17 cellular contexts compared by ENCODE assay signal in genomic region chr17:37844977-37845293, GRCh38.
DNase-seq lines count a peak whose midpoint lies in the region; ATAC-seq, FAIRE-seq and TF ChIP-seq lines count a peak whose summit lies in the region.
"Had no signal": no experiment of that assay in that cellular context is flagged by ENCODE, and none has a peak within 500 bp of the region (broad histone marks: within the 10 kb centered on the region; RNA-seq: fewer than 3 reads in every experiment).

No MANE protein-coding gene starts in this region.

- H3K27ac ChIP-seq in BLaER1 = no peak overlapping the region
- no peak overlapping the region for H3K27ac ChIP-seq in HCT116 (ENCODE audit: low read depth, low read length)
- no peak overlapping the region for H3K27ac ChIP-seq in K562 (ENCODE audit: extremely low read depth, low read depth, low read length)
- H3K27ac ChIP-seq in naive thymus-derived CD4-positive, alpha-beta T cell (ENCODE audit: low read depth, low read length) = no peak overlapping the region
- H3K27ac ChIP-seq in PC-9 = no peak overlapping the region
- H3K27ac ChIP-seq: left lung, SJSA1, vagina had no signal

- H3K36me3 ChIP-seq in BLaER1 (no peaks in the 10 kb centered on the region), HCT116 (ENCODE audit: control insufficient read depth in 1 of 2, insufficient read depth in 2 of 2, low read length in 2 of 2) (no peaks in the 10 kb centered on the region), K562 (ENCODE audit: control insufficient read depth, insufficient read depth, low read length) (no peaks in the 10 kb centered on the region), PC-9 (ENCODE audit: low read depth) (no peaks in the 10 kb centered on the region)
- H3K36me3 ChIP-seq in naive thymus-derived CD4-positive, alpha-beta T cell (ENCODE audit: control insufficient read depth in 2 of 3, insufficient read depth in 3 of 3, low read length in 3 of 3) = no peaks in the 10 kb centered on the region
- H3K36me3 ChIP-seq: BE2C, left lung, SJSA1, vagina had no signal

- peaks cover 58% of the 10 kb centered on the region for H3K4me1 ChIP-seq in BLaER1
- peaks cover 0 to 18% of the 10 kb centered on the region in 2 experiments; a peak in 1 of 4 replicates for H3K4me1 ChIP-seq in HCT116 (ENCODE audit: control insufficient read depth in 1 of 2, insufficient read depth in 2 of 2, low read length in 2 of 2)
- peaks cover 2 to 7% of the 10 kb centered on the region in 2 experiments; a peak in 2 of 5 replicates for H3K4me1 ChIP-seq in K562 (replicated peaks in 1 of 2; ENCODE audit: control insufficient read depth in 2 of 2, insufficient read depth in 2 of 2, low read length in 2 of 2)
- H3K4me1 ChIP-seq in naive thymus-derived CD4-positive, alpha-beta T cell (ENCODE audit: control insufficient read depth in 2 of 2, insufficient read depth in 2 of 2, low read length in 2 of 2) = no peaks in the 10 kb centered on the region
- no peaks in the 10 kb centered on the region for H3K4me1 ChIP-seq in PC-9 (replicated peaks; ENCODE audit: insufficient read depth)
- H3K4me1 ChIP-seq: BE2C, vagina had no signal

- H3K27ac Mint-ChIP-seq in naive thymus-derived CD4-positive, alpha-beta T cell = peak overlapping the region in 2 of 9 donors; percentile 40 to 76
- H3K27ac Mint-ChIP-seq: activated CD4-positive, alpha-beta memory T cell treated with anti-CD3 and anti-CD28 coated beads for 36 hours had no signal

- H2AFZ ChIP-seq in HCT116 (ENCODE audit: low read depth, low read length, poor library complexity, severe bottlenecking) = peak overlapping the region; percentile 47
- H2AFZ ChIP-seq in K562 (ENCODE audit: low read depth, low read length) = peak overlapping the region; percentile 48; the same call in 1 of the 2 replicates
- no peak overlapping the region for H2AFZ ChIP-seq in PC-9

- H3K4me3 Mint-ChIP-seq in naive thymus-derived CD4-positive, alpha-beta T cell = peak overlapping the region; percentile 19 to 87 (median 77)
- H3K4me3 Mint-ChIP-seq: activated CD4-positive, alpha-beta memory T cell treated with anti-CD3 and anti-CD28 coated beads for 36 hours; neural crest cell; stimulated activated effector memory CD8-positive, alpha-beta T cell treated with anti-CD3 and anti-CD28 coated beads, Interleukin-12 subunit alpha, Interleukin-12 subunit beta, amount 100 ng/mL, for 72 hours had no signal

- H3K9ac ChIP-seq in BLaER1 = no peak overlapping the region
- no peak overlapping the region for H3K9ac ChIP-seq in HCT116 (ENCODE audit: low read length)
- H3K9ac ChIP-seq in K562 (ENCODE audit: insufficient read depth in 1 of 2, low read depth in 2 of 2, low read length in 2 of 2) = no peak overlapping the region

- TF ChIP-seq RAD21 in HCT116 (IDR thresholded peaks at IDR 0.05; ENCODE audit: low read depth) (no peak), K562 (CRISPR knock-in tag; conservative IDR thresholded peaks at IDR 0.05 in 1 of 2, IDR thresholded peaks at IDR 0.05 in 1 of 2) (no peak)

- H3K9me2 ChIP-seq in HCT116 (ENCODE audit: insufficient read depth) (no peaks in the 10 kb centered on the region), PC-9 (ENCODE audit: insufficient read depth) (no peaks in the 10 kb centered on the region)

- FAIRE-seq in K562 (lab: Jason Lieb, UNC) = no peak
- FAIRE-seq in D721Med (lab: Jason Lieb, UNC) = no peak

- BruUV-seq in HCT116 (replicated peaks; lab: Mats Ljungman, UMichigan) = no TSS peak
- BruUV-seq in K562 (replicated peaks; lab: Mats Ljungman, UMichigan) = no TSS peak
- BruUV-seq in PC-9 (replicated peaks; lab: Mats Ljungman, UMichigan) = no TSS peak

- no peaks in the 10 kb centered on the region for H3K9me1 ChIP-seq in K562 (ENCODE audit: control insufficient read depth, insufficient read depth, low read length)

- peak overlapping the region; percentile 80 for H3K4me2 ChIP-seq in BLaER1
- peak overlapping the region; percentile 31 for H3K4me2 ChIP-seq in HCT116 (ENCODE audit: low read length)
- H3K4me2 ChIP-seq in K562 (ENCODE audit: insufficient read depth, low read length) = no peak overlapping the region
- H3K4me2 ChIP-seq in PC-9 = no peak overlapping the region

- WGBS in K562 (ENCODE audit: insufficient coverage, low coverage, missing lambda C conversion rate) = 10% methylated on average over 15 of the region's 15 CpGs

- H3F3A ChIP-seq in PC-9 (ENCODE audit: insufficient read depth, low read depth) = no peaks in the 10 kb centered on the region

- no peak for ATAC-seq in HCT116
- ATAC-seq in K562 = no peak
- ATAC-seq in naive thymus-derived CD4-positive, alpha-beta T cell = no peak
- no peak for ATAC-seq in GM21786 (IDR thresholded peaks at IDR 0.05; ENCODE audit: unreplicated experiment)

- no peaks in the 10 kb centered on the region for H3K79me2 ChIP-seq in HCT116 (ENCODE audit: insufficient read depth, low read length)
- H3K79me2 ChIP-seq in K562 (ENCODE audit: control insufficient read depth, insufficient read depth, low read length) = no peaks in the 10 kb centered on the region
- H3K79me2 ChIP-seq in PC-9 (ENCODE audit: low read depth) = no peaks in the 10 kb centered on the region

- intact Hi-C loops in HCT116 (cut with micrococcal nuclease) (no loop called here), K562 (cut with micrococcal nuclease) (loop anchor here (10.0 kb wide), 1 partner anchor 50 kb away; no protein-coding TSS in a partner anchor), PC-9 (cut with micrococcal nuclease; ENCODE audit: unreplicated experiment) (no loop called here)
- intact Hi-C loops in naive thymus-derived CD4-positive, alpha-beta T cell (cut with micrococcal nuclease) = loop anchor here in 1 of 2 donors (10.0 kb wide), 1 partner anchor 70 kb away; no protein-coding TSS in a partner anchor

- DNase-seq in HCT116 (ENCODE audit: low read depth, low spot score) (no peak), K562 (ENCODE audit: extremely low read depth in 1 of 4, low spot score in 3 of 4) (no peak), PC-9 (no peak), D721Med (ENCODE audit: insufficient read length, low spot score) (no peak)
- DNase-seq in naive thymus-derived CD4-positive, alpha-beta T cell = no peak
- DNase-seq in stimulated activated CD4-positive, alpha-beta T cell treated with anti-CD3 and anti-CD28 coated beads, Interleukin-2, amount 100 ng/mL, for 48 hours = no peak
- DNase-seq: DND-41, NCI-H1105 treated with DMSO at 0.1 percent for 48 hours had no signal

- CTCF ChIA-PET in HCT116 (lab: Charles Lee) (interaction anchor here (1.7 kb wide), 1 partner anchor 29 kb away, joined by 5 read pairs; no protein-coding TSS in a partner anchor), K562 (lab: Yijun Ruan, JAX; ENCODE audit: low intra/inter-chr PET ratio) (interaction anchor here (0.9 kb wide), 1 partner anchor 16 kb away, joined by 3 read pairs; no protein-coding TSS in a partner anchor), PC-9 (lab: Charles Lee) (no interaction called here)
- CTCF ChIA-PET in naive thymus-derived CD4-positive, alpha-beta T cell (lab: Charles Lee) = no interaction called here

- peaks cover 0 to 2% (median 0%) of the 10 kb centered on the region in 5 donors for H3K36me3 Mint-ChIP-seq in naive thymus-derived CD4-positive, alpha-beta T cell
- H3K36me3 Mint-ChIP-seq: activated CD4-positive, alpha-beta memory T cell treated with anti-CD3 and anti-CD28 coated beads for 36 hours; stimulated activated effector memory CD8-positive, alpha-beta T cell treated with anti-CD3 and anti-CD28 coated beads, Interleukin-12 subunit alpha, Interleukin-12 subunit beta, amount 100 ng/mL, for 72 hours had no signal

- H3K9me3 Mint-ChIP-seq in naive thymus-derived CD4-positive, alpha-beta T cell = peaks cover 0 to 2% (median 0%) of the 10 kb centered on the region in 11 donors
- H3K9me3 Mint-ChIP-seq: activated CD4-positive, alpha-beta memory T cell treated with anti-CD3 and anti-CD28 coated beads for 36 hours; stimulated activated effector memory CD8-positive, alpha-beta T cell treated with anti-CD3 and anti-CD28 coated beads, Interleukin-12 subunit alpha, Interleukin-12 subunit beta, amount 100 ng/mL, for 72 hours had no signal

- no peak for TF ChIP-seq EP300 in K562 (IDR thresholded peaks at IDR 0.05; ENCODE audit: low read length)

- in situ Hi-C loops in K562 (cut with MboI) = no loop called here

- peaks cover 0 to 18% (median 7%) of the 10 kb centered on the region in 5 donors for H3K27me3 Mint-ChIP-seq in naive thymus-derived CD4-positive, alpha-beta T cell

- H3K9me3 ChIP-seq in BLaER1 (peaks cover 4% of the 10 kb centered on the region), HCT116 (ENCODE audit: control insufficient read depth in 1 of 2, insufficient read depth in 1 of 2, low read depth in 1 of 2, low read length in 2 of 2) (no peaks in the 10 kb centered on the region), K562 (replicated peaks; ENCODE audit: control insufficient read depth, insufficient read depth, low read depth, low read length) (no peaks in the 10 kb centered on the region), PC-9 (ENCODE audit: insufficient read depth, low read depth) (no peaks in the 10 kb centered on the region)
- no peaks in the 10 kb centered on the region for H3K9me3 ChIP-seq in naive thymus-derived CD4-positive, alpha-beta T cell (ENCODE audit: control insufficient read depth in 2 of 3, low read length in 3 of 3)
- H3K9me3 ChIP-seq: BE2C, left lung, SJSA1, vagina had no signal

- H3K4me3 ChIP-seq in BLaER1 = peak overlapping the region; percentile 57; the same call in 1 of the 2 replicates
- H3K4me3 ChIP-seq in HCT116 (replicated peaks in 1 of 2; ENCODE audit: low read depth in 1 of 2, low read length in 2 of 2) = no peak overlapping the region
- H3K4me3 ChIP-seq in K562 = no peak overlapping the region
- no peak overlapping the region for H3K4me3 ChIP-seq in naive thymus-derived CD4-positive, alpha-beta T cell (ENCODE audit: low read length)
- no peak overlapping the region for H3K4me3 ChIP-seq in PC-9
- H3K4me3 ChIP-seq: SJSA1 had no signal

- POLR2A ChIA-PET in HCT116 (lab: Charles Lee) (no interaction called here), K562 (lab: Yijun Ruan, JAX) (no interaction called here), PC-9 (lab: Charles Lee; ENCODE audit: unreplicated experiment) (no interaction called here)
- POLR2A ChIA-PET in naive thymus-derived CD4-positive, alpha-beta T cell (lab: Charles Lee) = no interaction called here

- TF ChIP-seq CTCF in HCT116 (IDR thresholded peaks at IDR 0.05 in 2 of 3, conservative IDR thresholded peaks at IDR 0.05 in 1 of 3; ENCODE audit: borderline replicate concordance in 1 of 3, insufficient read depth in 1 of 3, low read depth in 2 of 3, low read length in 2 of 3) (no peak), K562 (IDR thresholded peaks at IDR 0.05 in 2 of 3, conservative IDR thresholded peaks at IDR 0.05 in 1 of 3; ENCODE audit: insufficient read depth in 2 of 3, low read depth in 1 of 3, low read length in 3 of 3) (no peak), PC-9 (conservative IDR thresholded peaks at IDR 0.05) (no peak), D721Med (IDR thresholded peaks at IDR 0.05; ENCODE audit: insufficient read depth, missing control alignments) (no peak)

- no peaks in the 10 kb centered on the region for H4K20me1 ChIP-seq in BLaER1
- no peaks in the 10 kb centered on the region for H4K20me1 ChIP-seq in HCT116 (ENCODE audit: insufficient read depth)
- no peaks in the 10 kb centered on the region for H4K20me1 ChIP-seq in K562 (replicated peaks; ENCODE audit: control insufficient read depth, insufficient read depth, low read length)
- H4K20me1 ChIP-seq in PC-9 (ENCODE audit: insufficient read depth) = no peaks in the 10 kb centered on the region

- H3K27me3 ChIP-seq in BLaER1 (no peaks in the 10 kb centered on the region), HCT116 (ENCODE audit: insufficient read depth, low read length) (no peaks in the 10 kb centered on the region), K562 (ENCODE audit: control insufficient read depth in 2 of 2, insufficient read depth in 2 of 2, low read length in 2 of 2) (peaks cover 22 to 28% of the 10 kb centered on the region in 2 experiments), PC-9 (ENCODE audit: insufficient read depth, low read depth) (no peaks in the 10 kb centered on the region)
- no peaks in the 10 kb centered on the region for H3K27me3 ChIP-seq in naive thymus-derived CD4-positive, alpha-beta T cell (ENCODE audit: control insufficient read depth in 2 of 2, insufficient read depth in 2 of 2, low read length in 2 of 2)
- H3K27me3 ChIP-seq: SJSA1, vagina had no signal

- H3K4me1 Mint-ChIP-seq in naive thymus-derived CD4-positive, alpha-beta T cell = peaks cover 0 to 39% (median 12%) of the 10 kb centered on the region in 7 donors

- RAD21 ChIA-PET in HCT116 (lab: Charles Lee; ENCODE audit: low non-redundant PET in 1 of 2, low total read pairs in 2 of 2, uncharacterized antibody in 2 of 2, unreplicated experiment in 2 of 2) = no interaction called here

- no peak for TF ChIP-seq POLR2A in HCT116 (IDR thresholded peaks at IDR 0.05; ENCODE audit: borderline replicate concordance, extremely low read depth, insufficient read depth, insufficient read length)
- no peak for TF ChIP-seq POLR2A in K562 (conservative IDR thresholded peaks at IDR 0.05)

Comparison
In these comparisons a context has a peak if more than half of its experiments do, and no peak if none do; other contexts are left out.
1. H3K4me2 ChIP-seq: peak in BLaER1 (single experiment) and HCT116 (single experiment); none in K562 (single experiment) and PC-9 (single experiment).
2. CTCF ChIA-PET loops: an anchor here in HCT116 (1.7 kb wide) and K562 (0.9 kb wide); none called in naive thymus-derived CD4-positive, alpha-beta T cell and PC-9.